15 cellular contexts compared by ENCODE assay signal in the genomic region with DNA sequence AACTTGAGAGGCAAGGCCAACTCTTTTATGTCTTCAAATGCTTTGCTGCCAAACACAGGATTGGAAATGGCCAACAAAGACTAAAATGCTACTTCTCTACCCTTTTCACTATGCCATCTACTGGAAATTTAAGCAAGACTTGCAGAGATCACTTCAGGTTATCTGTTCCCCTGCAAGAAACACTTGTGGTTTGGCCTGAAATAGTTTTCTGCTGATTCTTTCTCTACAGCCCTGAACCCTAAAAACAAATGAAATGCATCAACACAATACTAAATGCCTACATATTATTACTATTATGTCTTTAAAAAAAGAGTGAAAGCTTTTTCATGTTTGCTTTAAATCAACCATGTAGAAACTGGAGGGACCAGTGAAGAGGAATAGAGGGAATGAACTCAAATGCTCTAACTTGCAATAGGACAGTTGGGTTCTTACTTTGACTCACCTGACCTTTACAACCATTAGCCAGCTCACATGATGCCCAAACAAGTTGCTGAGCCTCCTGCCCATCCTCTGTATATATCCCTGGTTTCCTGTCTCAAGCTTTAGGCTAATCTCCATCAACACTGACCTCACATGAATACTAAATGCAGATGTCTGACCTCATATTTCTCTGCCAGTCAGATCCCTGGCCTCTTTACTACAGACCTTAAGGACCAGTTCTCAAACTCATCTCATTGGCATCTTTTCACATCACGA. TPM values are rescaled to one million over a fixed set of nuclear protein-coding genes. Genes with fewer than 3 reads are reported as not detected.
DNase-seq lines count a peak whose midpoint lies in the region; ATAC-seq, FAIRE-seq and TF ChIP-seq lines count a peak whose summit lies in the region.
"Had no signal": no experiment of that assay in that cellular context is flagged by ENCODE, and none has a peak within 500 bp of the region (broad histone marks: within the 10 kb centered on the region; RNA-seq: fewer than 3 reads in every experiment).

No MANE protein-coding gene starts in this region.

- H3K4me1 ChIP-seq in ascending aorta: peaks cover 4 to 19% of the 10 kb centered on the region in 2 donors
- H3K4me1 ChIP-seq in mesendoderm (ENCODE audit: control insufficient read depth, low read depth, low read length): peaks cover 2% of the 10 kb centered on the region

- H3K79me2 ChIP-seq in mesendoderm (ENCODE audit: control insufficient read depth, insufficient read depth, low read length): no peaks in the 10 kb centered on the region

- H3K9ac ChIP-seq in mesendoderm (ENCODE audit: low read length): no peak overlapping the region

- H4K5ac ChIP-seq in mesendoderm (ENCODE audit: low read length): no peak overlapping the region

- H3K4me3 Mint-ChIP-seq in glutamatergic neuron (ENCODE audit: unreplicated experiment): no peak overlapping the region

- FAIRE-seq in GM19239 (lab: Jason Lieb, UNC): no peak

- H3K56ac ChIP-seq in mesendoderm (ENCODE audit: low read length): no peak overlapping the region

- H3K4me1 Mint-ChIP-seq in glutamatergic neuron (ENCODE audit: low read depth, unreplicated experiment): no peaks in the 10 kb centered on the region

- no peaks in the 10 kb centered on the region for H3K79me1 ChIP-seq in mesendoderm (ENCODE audit: low read length)

- peak overlapping the region; percentile 55 for H3K4ac ChIP-seq in mesendoderm (ENCODE audit: low read depth, low read length)

- H3K9me3 ChIP-seq in ascending aorta: no peaks in the 10 kb centered on the region
- H3K9me3 ChIP-seq: vagina had no signal

- intact Hi-C loops in ascending aorta (cut with DNase I): no loop called here

- no peaks in the 10 kb centered on the region for H3K27me3 Mint-ChIP-seq in glutamatergic neuron (ENCODE audit: unreplicated experiment)

- no peak overlapping the region for H2BK15ac ChIP-seq in mesendoderm (replicated peaks; ENCODE audit: low read depth)

- no peak overlapping the region for H3K4me2 ChIP-seq in mesendoderm (ENCODE audit: low read length)

- TF ChIP-seq CTCF in ascending aorta (IDR thresholded peaks at IDR 0.05) (no peak), glutamatergic neuron (IDR thresholded peaks at IDR 0.05; ENCODE audit: partially characterized antibody, unreplicated experiment) (no peak)

- no CpG with 5 or more reads among the region's 1 CpG for WGBS in mesendoderm (ENCODE audit: extremely low coverage, insufficient coverage, low lambda C conversion rate)

- H3K36me3 Mint-ChIP-seq in glutamatergic neuron (ENCODE audit: unreplicated experiment): no peaks in the 10 kb centered on the region

- ATAC-seq in GM18519 (IDR thresholded peaks at IDR 0.05; ENCODE audit: low FRiP score, unreplicated experiment): no peak
- ATAC-seq in GM21528 (IDR thresholded peaks at IDR 0.05; ENCODE audit: low FRiP score, unreplicated experiment): no peak

- H4K8ac ChIP-seq in mesendoderm (ENCODE audit: low read depth, low read length): no peak overlapping the region

- no peak overlapping the region for H2BK5ac ChIP-seq in mesendoderm (ENCODE audit: low read length)

- H3K27ac ChIP-seq in ascending aorta (peak overlapping the region; percentile 92 to 93), mesendoderm (ENCODE audit: low read depth, low read length) (no peak overlapping the region)
- H3K27ac ChIP-seq: vagina had no signal

- H3K27me3 ChIP-seq in ascending aorta: no peaks in the 10 kb centered on the region
- H3K27me3 ChIP-seq in mesendoderm (ENCODE audit: insufficient read depth, low read length, poor library complexity): no peaks in the 10 kb centered on the region
- H3K27me3 ChIP-seq: vagina had no signal

- peak; percentile 41 for DNase-seq in EH (ENCODE audit: low read depth)
- peak; percentile 7 to 18 for DNase-seq in Kasumi-1 (lab: John Stamatoyannopoulos, UW)
- DNase-seq in ascending aorta (ENCODE audit: low spot score in 2 of 2): no peak
- peak; percentile 43 for DNase-seq in mesendoderm
- no peak for DNase-seq in glutamatergic neuron
- no peak for DNase-seq in GM19239 (ENCODE audit: insufficient read length, low spot score)
- DNase-seq: activated CD8-positive, alpha-beta memory T cell treated with anti-CD3 and anti-CD28 coated beads, Interleukin-2, amount 50 U/mL, for 48 hours; C1 segment of cervical spinal cord; KBM-7; NCI-H187 treated with DMSO at 0.1 percent for 48 hours; NCI-H774; SIG-M5 had no signal

- H3K36me3 ChIP-seq in ascending aorta (no peaks in the 10 kb centered on the region), mesendoderm (ENCODE audit: control insufficient read depth, insufficient read depth, low read length) (no peaks in the 10 kb centered on the region)
- H3K36me3 ChIP-seq: vagina had no signal

- no peak overlapping the region for H3K27ac Mint-ChIP-seq in glutamatergic neuron (ENCODE audit: unreplicated experiment)

- H3K9me3 Mint-ChIP-seq in glutamatergic neuron (ENCODE audit: unreplicated experiment): no peaks in the 10 kb centered on the region

- no peak overlapping the region for H2AK5ac ChIP-seq in mesendoderm (ENCODE audit: low read length)

- no peak overlapping the region for H3K4me3 ChIP-seq in ascending aorta
- no peak overlapping the region for H3K4me3 ChIP-seq in mesendoderm (ENCODE audit: low read length)
- H3K4me3 ChIP-seq: vagina had no signal

- H3K18ac ChIP-seq in mesendoderm (ENCODE audit: low read length): peak overlapping the region; percentile 39

- no peak overlapping the region for H2BK120ac ChIP-seq in mesendoderm (ENCODE audit: low read depth, low read length)

- no peak overlapping the region for H3K23ac ChIP-seq in mesendoderm (ENCODE audit: low read length)

RNA-seq across cellular contexts. Expression of a gene that starts 17.5 kb away (rescaled TPM):
- total RNA-seq in ascending aorta (16.4 TPM), glutamatergic neuron (ENCODE audit: unreplicated experiment) (23.8 TPM)
- 16.0 TPM for polyA plus RNA-seq in mesendoderm (2013, experiment 1 of 2)
- 16.0 TPM for polyA plus RNA-seq in mesendoderm (2013, experiment 2 of 2)

RNA-seq across cellular contexts. Expression of a gene that starts 57.6 kb away (rescaled TPM):
- total RNA-seq in ascending aorta (172 TPM), glutamatergic neuron (ENCODE audit: unreplicated experiment) (533 TPM)
- 445 TPM for polyA plus RNA-seq in mesendoderm (2013, experiment 1 of 2)
- polyA plus RNA-seq in mesendoderm (2013, experiment 2 of 2): 448 TPM

Comparison
In these comparisons a context has a peak if more than half of its experiments do, and no peak if none do; other contexts are left out.
1. DNase-seq: peak in EH (single experiment), Kasumi-1 (2 of 2) and mesendoderm (single experiment); none in ascending aorta (0 of 2), glutamatergic neuron (single experiment) and GM19239 (single experiment).